ENCODE assay signal across 10 cellular contexts in the genomic region with DNA sequence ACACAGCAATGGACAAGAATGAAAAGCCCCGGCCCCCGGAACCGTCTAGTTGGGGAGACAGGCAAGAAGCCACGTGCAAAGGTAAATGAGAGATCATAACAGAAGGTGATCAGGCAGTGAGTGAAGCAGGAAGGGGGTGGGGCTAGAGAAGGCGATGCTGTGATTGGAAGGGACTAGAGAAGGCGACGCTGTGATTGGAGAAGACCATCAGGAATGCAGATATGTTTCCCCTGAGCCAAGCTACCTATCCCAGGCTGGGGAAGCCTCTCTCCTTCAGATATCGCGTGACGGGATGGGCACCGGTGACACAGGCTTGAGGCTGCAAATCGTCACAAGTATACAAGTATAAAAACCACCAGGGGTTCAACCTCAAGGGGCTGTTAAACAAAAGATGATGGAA. TPM values are rescaled to one million over a fixed set of nuclear protein-coding genes. Genes with fewer than 3 reads are reported as not detected.
A peak's percentile ranks its signal among the peaks of the same experiment; 100 is the strongest.
DNase-seq lines count a peak whose midpoint lies in the region; ATAC-seq, FAIRE-seq and TF ChIP-seq lines count a peak whose summit lies in the region.
"Had no signal": no experiment of that assay in that cellular context is flagged by ENCODE, and none has a peak within 500 bp of the region (broad histone marks: within the 10 kb centered on the region; RNA-seq: fewer than 3 reads in every experiment).

No MANE protein-coding gene starts in this region.

- H3K4me3 ChIP-seq in left ventricle myocardium inferior (no peak overlapping the region), tibial artery (no peak overlapping the region)
- H3K4me3 ChIP-seq: vagina had no signal

- intact Hi-C loops in left ventricle myocardium inferior (cut with micrococcal nuclease), result no loop called here
- intact Hi-C loops in left ventricle myocardium superior (cut with micrococcal nuclease), result no loop called here
- intact Hi-C loops in tibial artery (cut with DNase I; ENCODE audit: low total_unique reads), result no loop called here

- no peaks in the 10 kb centered on the region for H3K9me3 Mint-ChIP-seq in type B pancreatic cell

- DNase-seq in left ventricle myocardium inferior, result no peak
- DNase-seq in left ventricle myocardium superior, result no peak
- DNase-seq in activated CD4-positive, alpha-beta T cell treated with anti-CD3 and anti-CD28 coated beads for 48 hours, result peak; percentile 57
- DNase-seq in glomerular visceral epithelial cell (ENCODE audit: extremely low spot score), result peak; percentile 22
- DNase-seq in type B pancreatic cell (ENCODE audit: extremely low spot score, unreplicated experiment), result no peak
- DNase-seq in tibial artery, result no peak
- DNase-seq in H54 (ENCODE audit: insufficient read length, low spot score), result no peak

- ATAC-seq in left ventricle myocardium superior (no peak), HG03378 (IDR thresholded peaks at IDR 0.05; ENCODE audit: unreplicated experiment) (no peak)

- H3K27me3 Mint-ChIP-seq in type B pancreatic cell, result no peaks in the 10 kb centered on the region

- H3K27ac Mint-ChIP-seq in type B pancreatic cell, result peak overlapping the region; percentile 73

- TF ChIP-seq POLR2A in H54 (IDR thresholded peaks at IDR 0.05; ENCODE audit: low read depth, low read length), result no peak

- FAIRE-seq in H54 (lab: Jason Lieb, UNC), result no peak

- no peak for TF ChIP-seq CTCF in left ventricle myocardium inferior (IDR thresholded peaks at IDR 0.05; ENCODE audit: borderline replicate concordance)
- TF ChIP-seq CTCF in type B pancreatic cell (conservative IDR thresholded peaks at IDR 0.05), result no peak
- TF ChIP-seq CTCF in tibial artery (IDR thresholded peaks at IDR 0.05), result no peak

- H3K9me3 ChIP-seq in left ventricle myocardium inferior (replicated peaks) (no peaks in the 10 kb centered on the region), tibial artery (no peaks in the 10 kb centered on the region)
- H3K9me3 ChIP-seq: vagina had no signal

- H3K27me3 ChIP-seq in left ventricle myocardium inferior (ENCODE audit: low read depth) (no peaks in the 10 kb centered on the region), tibial artery (no peaks in the 10 kb centered on the region)
- H3K27me3 ChIP-seq: vagina had no signal

- H3K4me1 ChIP-seq in left ventricle myocardium inferior (peaks cover 41% of the 10 kb centered on the region), tibial artery (peaks cover 0 to 23% (median 12%) of the 10 kb centered on the region in 4 donors)

- peaks cover 7% of the 10 kb centered on the region for H3K4me1 Mint-ChIP-seq in type B pancreatic cell (ENCODE audit: unreplicated experiment)

- H3K36me3 Mint-ChIP-seq in type B pancreatic cell, result peaks cover 13% of the 10 kb centered on the region

- peaks cover 46% of the 10 kb centered on the region for H3K36me3 ChIP-seq in left ventricle myocardium inferior
- H3K36me3 ChIP-seq in tibial artery, result peaks cover 13 to 66% (median 31%) of the 10 kb centered on the region in 3 donors

- H3K4me3 Mint-ChIP-seq in type B pancreatic cell, result peak overlapping the region; percentile 38

- peak overlapping the region; percentile 8 for H3K27ac ChIP-seq in left ventricle myocardium inferior (replicated peaks)
- H3K27ac ChIP-seq in tibial artery, result no peak overlapping the region
- H3K27ac ChIP-seq: vagina had no signal

RNA-seq across cellular contexts. Expression of a gene that starts 21.8 kb away (rescaled TPM):
- total RNA-seq in left ventricle myocardium inferior (17.0 TPM), left ventricle myocardium superior (18.2 TPM), type B pancreatic cell (ENCODE audit: low replicate concordance) (35.8 and 50.1 TPM in 2 replicates)

RNA-seq across cellular contexts. Expression of a gene that starts 32.0 kb away (rescaled TPM):
- total RNA-seq in left ventricle myocardium inferior (15.2 TPM), left ventricle myocardium superior (15.7 TPM), type B pancreatic cell (ENCODE audit: low replicate concordance) (19.3 and 21.8 TPM in 2 replicates)

RNA-seq across cellular contexts. Expression of a gene that starts 35.9 kb away (rescaled TPM):
- 1.9 TPM for total RNA-seq in left ventricle myocardium inferior
- total RNA-seq in left ventricle myocardium superior, result 2.0 TPM
- 0.48 and 0.75 TPM in 2 replicates for total RNA-seq in type B pancreatic cell (ENCODE audit: low replicate concordance)

RNA-seq across cellular contexts. Expression of a gene that starts 53.9 kb away (rescaled TPM):
- not detected for total RNA-seq in left ventricle myocardium inferior
- total RNA-seq in left ventricle myocardium superior, result not detected
- total RNA-seq in type B pancreatic cell (ENCODE audit: low replicate concordance), result not detected in 2 replicates
- total RNA-seq: HT1080, vagina had no signal

RNA-seq across cellular contexts. Expression of a gene that starts 57.5 kb away (rescaled TPM):
- 4.0 TPM for total RNA-seq in left ventricle myocardium inferior
- 5.4 TPM for total RNA-seq in left ventricle myocardium superior
- total RNA-seq in type B pancreatic cell (ENCODE audit: low replicate concordance), result 0.95 and 2.8 TPM in 2 replicates

Comparison
In these comparisons a context has a peak if more than half of its experiments do, and no peak if none do; other contexts are left out.
1. DNase-seq: peak in activated CD4-positive, alpha-beta T cell treated with anti-CD3 and anti-CD28 coated beads for 48 hours (single experiment) and glomerular visceral epithelial cell (single experiment); none in left ventricle myocardium inferior (single experiment), left ventricle myocardium superior (single experiment), type B pancreatic cell (single experiment), tibial artery (0 of 2) and H54 (single experiment).